8 cellular contexts compared by ENCODE assay signal in genomic region chr17:16406742-16407674, GRCh38. TPM values are rescaled to one million over a fixed set of nuclear protein-coding genes. Genes with fewer than 3 reads are reported as not detected.
DNase-seq lines count a peak whose midpoint lies in the region; ATAC-seq and TF ChIP-seq lines count a peak whose summit lies in the region.

No MANE protein-coding gene starts in this region.

- TF ChIP-seq CTCF in A673 (conservative IDR thresholded peaks at IDR 0.05; ENCODE audit: low read depth, low read length) = 0 out of 2 replicates have a peak, but pooled peaks have one; percentile 27
- no peak for TF ChIP-seq CTCF in activated B cell treated with CpG ODN at 0.5 μM for 24 hours (IDR thresholded peaks at IDR 0.05)
- TF ChIP-seq CTCF in left ventricle myocardium inferior (IDR thresholded peaks at IDR 0.05; ENCODE audit: borderline replicate concordance) = no peak

- CTCF ChIA-PET in A673 (lab: Charles Lee) = interaction anchor here (0.5 kb wide), 1 partner anchor 177 kb away, joined by 4 read pairs; no protein-coding TSS in a partner anchor
- CTCF ChIA-PET in activated B cell treated with CpG ODN at 0.5 μM for 24 hours (lab: Charles Lee) = no interaction called here

- no peak for ATAC-seq in activated B cell treated with CpG ODN at 0.5 μM for 24 hours (ENCODE audit: low read depth)

- no peaks in the 10 kb centered on the region for H3K36me3 Mint-ChIP-seq in activated B cell treated with CpG ODN at 0.5 μM for 24 hours (ENCODE audit: low read depth)

- H3K9me3 ChIP-seq in A673 (ENCODE audit: low read depth, low read length, poor library complexity, severe bottlenecking) (no peaks in the 10 kb centered on the region), left ventricle myocardium inferior (replicated peaks) (no peaks in the 10 kb centered on the region)

- H3K27me3 Mint-ChIP-seq in activated B cell treated with CpG ODN at 0.5 μM for 24 hours = peaks cover 15% of the 10 kb centered on the region

- no peaks in the 10 kb centered on the region for H3K27me3 ChIP-seq in A673 (replicated peaks; ENCODE audit: insufficient read depth, low read depth, low read length, poor library complexity)
- H3K27me3 ChIP-seq in left ventricle myocardium inferior (ENCODE audit: low read depth) = no peaks in the 10 kb centered on the region

- DNase-seq in A673 (ENCODE audit: low spot score) (peak; percentile 45), activated B cell treated with CpG ODN at 0.5 μM for 24 hours (no peak), left ventricle myocardium inferior (peak; percentile 71), retina (peak; percentile 79), NCI-H446 treated with DMSO at 0.1 percent for 48 hours (lab: John Stamatoyannopoulos, UW) (no peak), T1000 (lab: John Stamatoyannopoulos, UW) (no peak)
- no peak for DNase-seq in stimulated activated naive CD4-positive, alpha-beta T cell treated with Interleukin-2 at 50 U/mL for 16 hours (lab: John Stamatoyannopoulos, UW)

- H3K4me3 ChIP-seq in A673 (ENCODE audit: low read depth, low read length, poor library complexity, severe bottlenecking) = peak overlapping the region; percentile 57
- peak overlapping the region; percentile 71 for H3K4me3 ChIP-seq in left ventricle myocardium inferior

- H3K27ac ChIP-seq in A673 (ENCODE audit: low read depth, low read length, poor library complexity, severe bottlenecking) = no peak overlapping the region
- peak overlapping the region; percentile 84 for H3K27ac ChIP-seq in left ventricle myocardium inferior (replicated peaks)

- no TSS peak for BruUV-seq in A673 (replicated peaks; lab: Mats Ljungman, UMichigan)

- no peaks in the 10 kb centered on the region for H3K36me3 ChIP-seq in A673 (ENCODE audit: insufficient read depth, low read length, poor library complexity, severe bottlenecking)
- no peaks in the 10 kb centered on the region for H3K36me3 ChIP-seq in left ventricle myocardium inferior

- intact Hi-C loops in A673 (cut with micrococcal nuclease; ENCODE audit: unreplicated experiment) = no loop called here
- intact Hi-C loops in activated B cell treated with CpG ODN at 0.5 μM for 24 hours (cut with micrococcal nuclease) = no loop called here
- intact Hi-C loops in left ventricle myocardium inferior (cut with micrococcal nuclease) = no loop called here

- peaks cover 19% of the 10 kb centered on the region for H3K4me1 Mint-ChIP-seq in activated B cell treated with CpG ODN at 0.5 μM for 24 hours

- POLR2A ChIA-PET in A673 (lab: Charles Lee; ENCODE audit: low non-redundant PET) (no interaction called here), activated B cell treated with CpG ODN at 0.5 μM for 24 hours (lab: Charles Lee) (interaction anchor here (0.6 to 1.3 kb wide), 2 partner anchors 9 to 121 kb away, joined by 3 read pairs; no protein-coding TSS in a partner anchor)

- no peaks in the 10 kb centered on the region for H3K9me3 Mint-ChIP-seq in activated B cell treated with CpG ODN at 0.5 μM for 24 hours

- TF ChIP-seq POLR2A in GM19099 (IDR thresholded peaks at IDR 0.05; ENCODE audit: extremely low read depth, insufficient read length, low read depth) = peak; percentile 31

- H3K4me3 Mint-ChIP-seq in activated B cell treated with CpG ODN at 0.5 μM for 24 hours = peak overlapping the region; percentile 61

- H3K4me1 ChIP-seq in A673 (ENCODE audit: insufficient read depth, low read length, poor library complexity, severe bottlenecking) = peaks cover 3% of the 10 kb centered on the region
- peaks cover 20% of the 10 kb centered on the region for H3K4me1 ChIP-seq in left ventricle myocardium inferior

- no peak overlapping the region for H3K27ac Mint-ChIP-seq in activated B cell treated with CpG ODN at 0.5 μM for 24 hours

RNA-seq across cellular contexts. Expression of gene TRPV2, which starts 8.4 kb away (rescaled TPM):
- total RNA-seq in A673 (2021) (not detected in 2 replicates), activated B cell treated with CpG ODN at 0.5 μM for 24 hours (58.3 and 65.8 TPM in 2 replicates), left ventricle myocardium inferior (6.7 TPM)

RNA-seq across cellular contexts. Expression of gene UBB, which starts 26.1 kb away (rescaled TPM):
- total RNA-seq in A673 (2021) (2,497 and 2,658 TPM in 2 replicates), activated B cell treated with CpG ODN at 0.5 μM for 24 hours (1,031 and 1,128 TPM in 2 replicates), left ventricle myocardium inferior (1,605 TPM)

RNA-seq across cellular contexts. Expression of gene CENPV, which starts 53.7 kb away (rescaled TPM):
- total RNA-seq in A673 (2021) (147 and 166 TPM in 2 replicates), activated B cell treated with CpG ODN at 0.5 μM for 24 hours (24.0 and 25.7 TPM in 2 replicates), left ventricle myocardium inferior (8.4 TPM)

Comparison
In these comparisons a context has a peak if more than half of its experiments do, and no peak if none do; other contexts are left out.
1. DNase-seq: peak in A673 (single experiment), left ventricle myocardium inferior (single experiment) and retina (single experiment); none in activated B cell treated with CpG ODN at 0.5 μM for 24 hours (single experiment), NCI-H446 treated with DMSO at 0.1 percent for 48 hours (single experiment), T1000 (single experiment) and stimulated activated naive CD4-positive, alpha-beta T cell treated with Interleukin-2 at 50 U/mL for 16 hours (single experiment).